Comparison of ENCODE assay signal across 8 cellular contexts in the genomic region with DNA sequence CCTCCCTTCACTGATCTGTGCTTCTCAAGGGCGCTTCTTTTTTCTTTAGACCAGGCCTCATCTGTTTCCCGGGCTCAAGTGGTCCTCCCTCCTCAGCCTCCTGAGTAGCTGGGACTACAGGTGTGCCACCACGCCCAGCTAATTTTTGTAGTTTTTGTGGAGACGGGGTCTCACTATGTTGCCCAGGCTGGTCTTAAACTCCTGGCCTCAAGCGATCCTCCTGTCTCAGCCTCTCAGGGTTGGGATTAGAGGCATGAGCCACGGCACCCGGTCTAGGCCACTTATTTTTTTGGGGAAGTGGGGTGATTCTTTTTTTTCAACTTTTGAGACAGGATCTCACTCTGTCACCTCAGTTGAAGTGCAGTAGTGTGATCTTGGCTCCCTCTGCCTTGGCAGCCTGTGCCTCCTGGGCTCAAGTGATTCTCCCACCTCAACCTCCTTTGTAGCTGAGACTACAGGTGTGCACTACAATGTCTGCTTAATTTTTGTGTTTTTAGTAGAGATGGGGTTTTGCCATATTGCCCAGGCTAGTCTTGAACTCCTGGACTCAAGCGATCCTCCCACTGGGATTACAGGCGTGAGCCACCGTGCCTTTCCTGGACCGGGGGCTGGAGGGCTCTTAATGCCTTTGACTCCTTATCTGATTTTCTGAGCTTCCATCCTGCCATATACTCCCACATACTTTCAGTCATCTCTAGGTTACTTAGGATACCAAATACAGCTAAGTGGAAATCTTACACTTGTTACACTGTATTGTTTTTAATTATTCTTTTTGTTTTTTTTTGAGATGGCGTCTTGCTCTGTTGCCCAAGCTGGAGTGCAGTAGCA. TPM values are rescaled to one million over a fixed set of nuclear protein-coding genes. Genes with fewer than 3 reads are reported as not detected.
DNase-seq lines count a peak whose midpoint lies in the region; ATAC-seq and TF ChIP-seq lines count a peak whose summit lies in the region.

No MANE protein-coding gene starts in this region.

- peaks cover 16% of the 10 kb centered on the region for H3K36me3 Mint-ChIP-seq in nephron progenitor cell (ENCODE audit: low read depth)

- H3K27ac Mint-ChIP-seq in nephron progenitor cell = no peak overlapping the region

- no peaks in the 10 kb centered on the region for H3K9me3 ChIP-seq in HUES64 (ENCODE audit: insufficient read depth, low read depth, low read length)

- no peak for TF ChIP-seq CTCF in AG10803 (conservative IDR thresholded peaks at IDR 0.05; ENCODE audit: low read length)
- TF ChIP-seq CTCF in choroid plexus epithelial cell (conservative IDR thresholded peaks at IDR 0.05; ENCODE audit: low read depth, low read length) = no peak
- no peak for TF ChIP-seq CTCF in nephron progenitor cell (IDR thresholded peaks at IDR 0.05)

- ATAC-seq in GM21447 (IDR thresholded peaks at IDR 0.05; ENCODE audit: unreplicated experiment) = no peak
- no peak for ATAC-seq in GM21528 (IDR thresholded peaks at IDR 0.05; ENCODE audit: low FRiP score, unreplicated experiment)

- WGBS in HUES64 = 95% methylated on average over 12 of the region's 12 CpGs

- peaks cover 3% of the 10 kb centered on the region; the same call in 1 of the 2 replicates for H3K4me1 ChIP-seq in HUES64 (ENCODE audit: insufficient read depth, low read length)

- H3K9me3 Mint-ChIP-seq in nephron progenitor cell = no peaks in the 10 kb centered on the region

- H3K27me3 ChIP-seq in HUES64 (ENCODE audit: insufficient read depth, low read length) = no peaks in the 10 kb centered on the region

- H3K27ac ChIP-seq in HUES64 (ENCODE audit: low read depth, low read length) = no peak overlapping the region

- H3K36me3 ChIP-seq in HUES64 (ENCODE audit: insufficient read depth, low read length) = peaks cover 36% of the 10 kb centered on the region

- no peaks in the 10 kb centered on the region for H3K27me3 Mint-ChIP-seq in nephron progenitor cell (ENCODE audit: low read depth, poor library complexity)

- H3K4me3 Mint-ChIP-seq in nephron progenitor cell = peak overlapping the region; percentile 73

- DNase-seq in AG10803 (ENCODE audit: low read depth) (no peak), choroid plexus epithelial cell (ENCODE audit: low read depth) (no peak), nephron progenitor cell (no peak), SKM-1 treated with dmso at 0.1 percent for 144 hours (lab: John Stamatoyannopoulos, UW; ENCODE audit: unreplicated experiment) (no peak)
- no peak for DNase-seq in effector CD8-positive, alpha-beta T cell (lab: John Stamatoyannopoulos, UW)

- H3K4me3 ChIP-seq in AG10803 (ENCODE audit: low read length) (peak overlapping the region; percentile 56), HUES64 (ENCODE audit: low read length) (peak overlapping the region; percentile 59), choroid plexus epithelial cell (ENCODE audit: low read depth, low read length) (peak overlapping the region; percentile 49)

- peaks cover 25% of the 10 kb centered on the region for H3K4me1 Mint-ChIP-seq in nephron progenitor cell

- H3K9ac ChIP-seq in HUES64 (ENCODE audit: low read depth, low read length) = no peak overlapping the region

RNA-seq across cellular contexts. Expression of a gene that starts 18.9 kb away (rescaled TPM):
- 156 TPM for polyA plus RNA-seq in HUES64 (2013, experiment 1 of 2)
- 170 TPM for polyA plus RNA-seq in HUES64 (2013, experiment 2 of 2)

RNA-seq across cellular contexts. Expression of a gene that starts 39.8 kb away (rescaled TPM):
- 20.0 TPM for polyA plus RNA-seq in HUES64 (2013, experiment 1 of 2)
- polyA plus RNA-seq in HUES64 (2013, experiment 2 of 2) = 23.8 TPM

RNA-seq across cellular contexts. Expression of a gene that starts 50.2 kb away (rescaled TPM):
- 37.1 TPM for polyA plus RNA-seq in HUES64 (2013, experiment 1 of 2)
- polyA plus RNA-seq in HUES64 (2013, experiment 2 of 2) = 42.7 TPM
